1 cellular context compared by ENCODE assay signal in genomic region chr4:145920205-145920604, GRCh38.
TF ChIP-seq lines count a peak whose summit lies in the region.

No MANE protein-coding gene starts in this region.

TF ChIP-seq in HepG2, 621 proteins besides CTCF, POLR2A, EP300 and RAD21:
- TF ChIP-seq KIAA2018 (CRISPR knock-in tag; IDR thresholded peaks at IDR 0.05; ENCODE audit: borderline replicate concordance) (no peak), MAFF (IDR thresholded peaks at IDR 0.05; ENCODE audit: low read depth, low read length) (peak; percentile 71), MAFK (conservative IDR thresholded peaks at IDR 0.05 in 1 of 2, IDR thresholded peaks at IDR 0.05 in 1 of 2; ENCODE audit: low read length in 2 of 2) (peak; percentile 69 to 76)
